21 cellular contexts compared by ENCODE assay signal in the genomic region with DNA sequence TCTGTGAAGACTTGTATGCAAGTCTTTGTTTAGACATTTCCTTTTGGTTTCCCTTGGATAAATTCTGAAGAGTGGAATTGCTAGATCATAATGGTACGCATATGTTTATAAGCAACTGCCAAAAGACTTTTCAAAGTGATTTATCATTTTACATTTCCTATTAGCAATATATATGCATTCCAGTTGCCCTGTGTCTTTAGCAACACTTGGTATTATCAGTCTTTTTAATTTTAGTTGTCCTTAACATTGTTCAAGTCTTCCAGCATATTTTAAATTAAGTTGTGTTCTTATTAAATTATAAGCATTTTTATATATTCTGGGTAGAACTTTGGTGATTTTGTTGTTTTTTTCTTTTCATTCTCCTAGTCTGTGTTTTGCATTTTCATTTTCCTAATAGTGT.
A peak's percentile ranks its signal among the peaks of the same experiment; 100 is the strongest.
DNase-seq lines count a peak whose midpoint lies in the region; ATAC-seq and TF ChIP-seq lines count a peak whose summit lies in the region.
"Had no signal": no experiment of that assay in that cellular context is flagged by ENCODE, and none has a peak within 500 bp of the region (broad histone marks: within the 10 kb centered on the region; RNA-seq: fewer than 3 reads in every experiment).

No MANE protein-coding gene starts in this region.

- H3K27me3 ChIP-seq in dorsolateral prefrontal cortex: no peaks in the 10 kb centered on the region
- no peaks in the 10 kb centered on the region for H3K27me3 ChIP-seq in hepatocyte
- H3K27me3 ChIP-seq: BLaER1 treated with 17β-estradiol and CSF1 and Interleukin-3, amounts not matched to agents 10 nM and 100 nM had no signal

- H3K4me2 ChIP-seq in hepatocyte: no peak overlapping the region
- H3K4me2 ChIP-seq: A549; BLaER1 treated with 17β-estradiol and CSF1 and Interleukin-3, amounts not matched to agents 10 nM and 100 nM had no signal

- H3K9me3 ChIP-seq in HEK293 (ENCODE audit: control insufficient read depth, insufficient read depth, low read depth, low read length): no peaks in the 10 kb centered on the region
- H3K9me3 ChIP-seq in hepatocyte (ENCODE audit: low read depth): no peaks in the 10 kb centered on the region

- ATAC-seq in SK-N-SH treated with all-trans-retinoic acid at 6 μM for 48 hours: no peak
- ATAC-seq in central memory CD8-positive, alpha-beta T cell (replicated peaks; ENCODE audit: extremely low read depth, poor library complexity, severe bottlenecking): no peak
- ATAC-seq: A549; CD8-positive, alpha-beta T cell; GM12878 had no signal

- H3K4me1 ChIP-seq in HEK293 (ENCODE audit: control insufficient read depth, insufficient read depth, low read length): no peaks in the 10 kb centered on the region
- H3K4me1 ChIP-seq in hepatocyte (ENCODE audit: insufficient read depth): no peaks in the 10 kb centered on the region
- H3K4me1 ChIP-seq: BLaER1 treated with 17β-estradiol and CSF1 and Interleukin-3, amounts not matched to agents 10 nM and 100 nM had no signal

- no peak overlapping the region for H3K4me3 ChIP-seq in HEK293 (ENCODE audit: low read depth, low read length)
- no peak overlapping the region for H3K4me3 ChIP-seq in dorsolateral prefrontal cortex
- no peak overlapping the region for H3K4me3 ChIP-seq in hepatocyte
- H3K4me3 ChIP-seq: A549; BLaER1 treated with 17β-estradiol and CSF1 and Interleukin-3, amounts not matched to agents 10 nM and 100 nM; GM12878 had no signal

- H3K27me3 Mint-ChIP-seq in central memory CD8-positive, alpha-beta T cell: peaks cover 49% of the 10 kb centered on the region
- H3K27me3 Mint-ChIP-seq: B cell had no signal

- WGBS in hepatocyte (ENCODE audit: low lambda C conversion rate, missing lambda C conversion rate): 96% methylated on average over 1 of the region's 1 CpG

- H3K36me3 ChIP-seq in HEK293 (ENCODE audit: control insufficient read depth in 2 of 2, insufficient read depth in 1 of 2, low read length in 2 of 2): no peaks in the 10 kb centered on the region
- H3K36me3 ChIP-seq in hepatocyte (replicated peaks; ENCODE audit: insufficient read depth, low read depth): no peaks in the 10 kb centered on the region
- H3K36me3 ChIP-seq: BLaER1 treated with 17β-estradiol and CSF1 and Interleukin-3, amounts not matched to agents 10 nM and 100 nM had no signal

- no peaks in the 10 kb centered on the region for H3K36me3 Mint-ChIP-seq in central memory CD8-positive, alpha-beta T cell (ENCODE audit: insufficient read depth)
- H3K36me3 Mint-ChIP-seq: CD8-positive, alpha-beta T cell had no signal

- H3K9me3 Mint-ChIP-seq in central memory CD8-positive, alpha-beta T cell: no peaks in the 10 kb centered on the region

- no peaks in the 10 kb centered on the region for H4K20me1 ChIP-seq in hepatocyte (ENCODE audit: insufficient read depth, poor library complexity, severe bottlenecking)
- H4K20me1 ChIP-seq: BLaER1 treated with 17β-estradiol and CSF1 and Interleukin-3, amounts not matched to agents 10 nM and 100 nM had no signal

- H3K27ac ChIP-seq in HEK293 (ENCODE audit: extremely low read depth, low read depth, low read length): no peak overlapping the region
- H3K27ac ChIP-seq in dorsolateral prefrontal cortex: no peak overlapping the region
- H3K27ac ChIP-seq in hepatocyte: no peak overlapping the region
- H3K27ac ChIP-seq: 22Rv1; A549; BLaER1 treated with 17β-estradiol and CSF1 and Interleukin-3, amounts not matched to agents 10 nM and 100 nM; C4-2B had no signal

- POLR2A ChIA-PET in HEK293 (lab: Yijun Ruan, JAX): no interaction called here

- TF ChIP-seq CTCF in HEK293 (tag by site-specific recombination; IDR thresholded peaks at IDR 0.05) (no peak), dorsolateral prefrontal cortex (IDR thresholded peaks at IDR 0.05 in 54 of 56, conservative IDR thresholded peaks at IDR 0.05 in 2 of 56; ENCODE audit: low read depth in 1 of 56, partially characterized antibody in 56 of 56) (no peak), hepatocyte (IDR thresholded peaks at IDR 0.05; ENCODE audit: poor library complexity) (no peak)

- no peaks in the 10 kb centered on the region for H3K79me2 ChIP-seq in hepatocyte

- no peak overlapping the region for H2AFZ ChIP-seq in hepatocyte

- CTCF ChIA-PET in HEK293 (lab: Yijun Ruan, JAX): interaction anchor here (0.7 kb wide), 1 partner anchor 10 kb away, joined by 4 read pairs; no protein-coding TSS in a partner anchor

- H3K9me2 ChIP-seq in hepatocyte (replicated peaks; ENCODE audit: insufficient read depth): no peaks in the 10 kb centered on the region

- DNase-seq in central memory CD8-positive, alpha-beta T cell (ENCODE audit: low spot score in 2 of 2): no peak
- DNase-seq in dorsolateral prefrontal cortex: no peak
- no peak for DNase-seq in COLO668 (lab: John Stamatoyannopoulos, UW; ENCODE audit: unreplicated experiment)
- no peak for DNase-seq in hepatocyte (ENCODE audit: low spot score)
- DNase-seq: AML-193; CD4-positive, alpha-beta T cell; CD8-positive, alpha-beta T cell; COR-L47; DMS53; DMS79; DND-41; EL; GDM1 had no signal

- no peak overlapping the region for H3K4me3 Mint-ChIP-seq in central memory CD8-positive, alpha-beta T cell
- H3K4me3 Mint-ChIP-seq: B cell; CD4-positive, alpha-beta T cell; CD8-positive, alpha-beta T cell had no signal

- peaks cover 13% of the 10 kb centered on the region for H3K4me1 Mint-ChIP-seq in central memory CD8-positive, alpha-beta T cell

- H3K27ac Mint-ChIP-seq in central memory CD8-positive, alpha-beta T cell (ENCODE audit: low read depth): peak overlapping the region; percentile 64
- H3K27ac Mint-ChIP-seq: B cell; CD4-positive, alpha-beta T cell; CD8-positive, alpha-beta T cell had no signal

- intact Hi-C loops in dorsolateral prefrontal cortex (cut with DNase I): no loop called here

TF ChIP-seq in HEK293, 187 proteins besides CTCF, POLR2A, EP300 and RAD21:
- TF ChIP-seq ZNF184 (tag by site-specific recombination; IDR thresholded peaks at IDR 0.05): peak; percentile 97
- TF ChIP-seq ZNF777 (tag by site-specific recombination; IDR thresholded peaks at IDR 0.05; ENCODE audit: borderline replicate concordance): no peak
TF ChIP-seq in HEK293: peak in this region for 1.

TF ChIP-seq in SK-N-SH treated with all-trans-retinoic acid at 6 μM for 48 hours, 23 proteins besides CTCF, POLR2A, EP300 and RAD21:
- TF ChIP-seq ZNF8 (CRISPR knock-in tag; IDR thresholded peaks at IDR 0.05): 0 out of 2 replicates have a peak, but pooled peaks have one; percentile 25
- TF ChIP-seq ISL1 (CRISPR knock-in tag; IDR thresholded peaks at IDR 0.05): no peak
